10 cellular contexts compared by ENCODE assay signal in the genomic region with DNA sequence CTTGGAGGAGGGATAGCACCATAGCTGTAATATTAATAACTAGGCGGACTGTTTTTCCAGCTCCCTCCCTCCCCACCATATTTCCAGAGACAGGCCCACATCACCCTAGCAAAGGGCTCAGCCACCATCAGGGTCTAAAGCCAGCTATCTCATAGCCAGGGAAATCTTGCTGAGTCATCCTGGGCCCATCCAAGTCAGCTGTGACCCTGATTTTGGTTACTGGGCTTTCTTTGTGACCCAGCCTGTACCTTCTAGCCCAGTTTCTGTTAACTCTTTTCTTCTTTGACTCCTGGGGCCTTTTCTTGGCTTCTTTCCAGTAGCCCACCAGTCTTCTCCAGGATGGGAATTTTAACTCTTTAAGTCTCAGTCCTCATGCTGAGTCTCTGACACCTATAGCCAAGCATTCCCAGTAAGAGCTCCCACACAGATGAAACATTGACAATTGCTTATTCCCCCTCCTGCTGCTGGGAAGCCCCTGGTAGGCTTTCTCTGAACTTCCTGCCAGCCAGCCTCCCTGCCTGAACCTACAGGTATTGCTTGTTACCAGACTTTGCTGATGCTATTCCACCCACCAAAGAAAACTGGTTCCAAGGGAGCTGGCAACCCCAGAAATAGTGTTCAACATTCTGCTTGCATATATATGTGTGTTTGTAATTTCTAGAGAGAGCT. TPM values are rescaled to one million over a fixed set of nuclear protein-coding genes. Genes with fewer than 3 reads are reported as not detected.
DNase-seq lines count a peak whose midpoint lies in the region; ATAC-seq and TF ChIP-seq lines count a peak whose summit lies in the region.
"Had no signal": no experiment of that assay in that cellular context is flagged by ENCODE, and none has a peak within 500 bp of the region (broad histone marks: within the 10 kb centered on the region; RNA-seq: fewer than 3 reads in every experiment).

No MANE protein-coding gene starts in this region.

- ATAC-seq in GM18858 (IDR thresholded peaks at IDR 0.05; ENCODE audit: unreplicated experiment) (peak; percentile 36), GM19328 (IDR thresholded peaks at IDR 0.05; ENCODE audit: unreplicated experiment) (no peak)
- ATAC-seq: left colon had no signal

- H2BK5ac ChIP-seq in H9 (ENCODE audit: insufficient read length, low read length): no peak overlapping the region

- no peak overlapping the region for H4K91ac ChIP-seq in H9 (ENCODE audit: insufficient read length, low read depth, low read length)

- no peak overlapping the region for H3K23ac ChIP-seq in H9 (ENCODE audit: insufficient read length, low read depth, low read length)

- DNase-seq in H9: no peak
- peak; percentile 32 for DNase-seq in OCI-M1 (lab: John Stamatoyannopoulos, UW)
- DNase-seq in myocyte (ENCODE audit: low read depth): peak; percentile 60
- no peak for DNase-seq in progenitor cell of endocrine pancreas (ENCODE audit: low spot score, unreplicated experiment)
- DNase-seq in stimulated activated CD8-positive, alpha-beta memory T cell treated with anti-CD3 and anti-CD28 coated beads, Interleukin-4, amount 100 ng/mL, for 48 hours: no peak
- no peak for DNase-seq in MV-4-11 (lab: John Stamatoyannopoulos, UW)
- DNase-seq: left colon, NCI-H187 had no signal

- no peak overlapping the region for H3K9ac ChIP-seq in H9 (ENCODE audit: extremely low read depth, insufficient read length, low read length)

- no peaks in the 10 kb centered on the region for H3K23me2 ChIP-seq in H9 (ENCODE audit: insufficient read length, low read depth, low read length, poor library complexity, severe bottlenecking)

- no peaks in the 10 kb centered on the region for H3K27me3 ChIP-seq in H9 (ENCODE audit: insufficient read depth, low read length)

- no peak overlapping the region for H2BK15ac ChIP-seq in H9 (ENCODE audit: low read depth, low read length)

- H3K4me1 ChIP-seq in H9 (ENCODE audit: insufficient read depth, low read length): peaks cover 3% of the 10 kb centered on the region; the same call in 1 of the 2 replicates

- H3K79me2 ChIP-seq in H9 (ENCODE audit: insufficient read depth, low read length): no peaks in the 10 kb centered on the region

- no peaks in the 10 kb centered on the region; a peak in 1 of 5 replicates for H3K9me3 Mint-ChIP-seq in H9
- no peaks in the 10 kb centered on the region for H3K9me3 Mint-ChIP-seq in progenitor cell of endocrine pancreas (ENCODE audit: low read depth)

- H2BK12ac ChIP-seq in H9 (ENCODE audit: insufficient read length, low read depth, low read length): no peak overlapping the region

- no peaks in the 10 kb centered on the region for H3K27me3 Mint-ChIP-seq in H9 (ENCODE audit: low read depth)
- peaks cover 5% of the 10 kb centered on the region for H3K27me3 Mint-ChIP-seq in progenitor cell of endocrine pancreas

- TF ChIP-seq CTCF in H9 (conservative IDR thresholded peaks at IDR 0.05) (no peak), progenitor cell of endocrine pancreas (IDR thresholded peaks at IDR 0.05; ENCODE audit: unreplicated experiment) (no peak)

- no peak overlapping the region for H3K27ac ChIP-seq in H9 (ENCODE audit: insufficient read length, low read depth, low read length)

- H2BK20ac ChIP-seq in H9 (ENCODE audit: low read depth, low read length, poor library complexity, severe bottlenecking): peak overlapping the region; percentile 27

- H2BK120ac ChIP-seq in H9 (ENCODE audit: low read depth, low read length, poor library complexity, severe bottlenecking): no peak overlapping the region

- H3K36me3 Mint-ChIP-seq in H9 (ENCODE audit: insufficient read depth in 1 of 3, low read depth in 3 of 3) (no peaks in the 10 kb centered on the region), progenitor cell of endocrine pancreas (ENCODE audit: insufficient read depth) (no peaks in the 10 kb centered on the region)

- H3K4ac ChIP-seq in H9 (ENCODE audit: low read depth, low read length): no peak overlapping the region

- H3K56ac ChIP-seq in H9 (ENCODE audit: insufficient read length, low read depth, low read length): no peak overlapping the region

- H3K79me1 ChIP-seq in H9 (ENCODE audit: insufficient read depth, low read depth, low read length, poor library complexity, severe bottlenecking): no peaks in the 10 kb centered on the region

- H2AFZ ChIP-seq in H9 (ENCODE audit: low read length): no peak overlapping the region

- H3K14ac ChIP-seq in H9 (ENCODE audit: insufficient read depth, low read length): no peak overlapping the region

- H3T11ph ChIP-seq in H9 (ENCODE audit: low read length): no peak overlapping the region

- no peaks in the 10 kb centered on the region for H4K20me1 ChIP-seq in H9 (ENCODE audit: control insufficient read depth, insufficient read depth, insufficient read length)

- H3K27ac Mint-ChIP-seq in H9: peak overlapping the region; percentile 73 to 84 (median 79); a peak in 5 of 7 replicates
- no peak overlapping the region for H3K27ac Mint-ChIP-seq in progenitor cell of endocrine pancreas

- H3K4me2 ChIP-seq in H9 (ENCODE audit: insufficient read depth, insufficient read length, low read length): no peak overlapping the region

- H4K5ac ChIP-seq in H9 (ENCODE audit: insufficient read length, low read depth, low read length): no peak overlapping the region

- WGBS in H9 (ENCODE audit: extremely low coverage, insufficient read length, low lambda C conversion rate): no CpG with 5 or more reads among the region's 1 CpG

- H4K8ac ChIP-seq in H9 (replicated peaks; ENCODE audit: insufficient read length, low read depth, low read length): no peak overlapping the region

- no peaks in the 10 kb centered on the region for H3K9me3 ChIP-seq in H9 (ENCODE audit: control insufficient read depth, low read depth, low read length)

- H2AK5ac ChIP-seq in H9 (ENCODE audit: insufficient read length, low read length): no peak overlapping the region

- H3K18ac ChIP-seq in H9 (ENCODE audit: insufficient read length, low read depth, low read length): no peak overlapping the region

- peaks cover 18 to 26% of the 10 kb centered on the region in 2 experiments for H3K4me1 Mint-ChIP-seq in H9
- peaks cover 2% of the 10 kb centered on the region for H3K4me1 Mint-ChIP-seq in progenitor cell of endocrine pancreas (ENCODE audit: low read depth)

- H3K4me3 Mint-ChIP-seq in H9 (no peak overlapping the region), progenitor cell of endocrine pancreas (ENCODE audit: low read depth) (no peak overlapping the region)

RNA-seq across cellular contexts. Expression of a gene that starts 34.8 kb away (rescaled TPM):
- total RNA-seq in H9 (2021) (30.5 and 31.6 TPM in 2 replicates), myocyte (34.5 and 34.9 TPM in 2 replicates), progenitor cell of endocrine pancreas (22.6 and 22.9 TPM in 2 replicates)
- 26.5 TPM for polyA plus RNA-seq in myocyte (2012)

RNA-seq across cellular contexts. Expression of a gene that starts 46.5 kb away (rescaled TPM):
- total RNA-seq in H9 (2021): 2.6 and 3.0 TPM in 2 replicates
- total RNA-seq in myocyte: 2.3 and 5.3 TPM in 2 replicates
- 41.6 TPM for polyA plus RNA-seq in myocyte (2012)
- total RNA-seq in progenitor cell of endocrine pancreas: 0.71 and 1.1 TPM in 2 replicates

Comparison
In these comparisons a context has a peak if more than half of its experiments do, and no peak if none do; other contexts are left out.
1. DNase-seq: peak in OCI-M1 (single experiment) and myocyte (single experiment); none in H9 (single experiment), progenitor cell of endocrine pancreas (single experiment), stimulated activated CD8-positive, alpha-beta memory T cell treated with anti-CD3 and anti-CD28 coated beads, Interleukin-4, amount 100 ng/mL, for 48 hours (single experiment) and MV-4-11 (single experiment).